In genomic region chr6:43076093-43076927, GRCh38 we compare ENCODE assay signal across 7 cellular contexts. TPM values are rescaled to one million over a fixed set of nuclear protein-coding genes. Genes with fewer than 3 reads are reported as not detected.
A peak's percentile ranks its signal among the peaks of the same experiment; 100 is the strongest.
DNase-seq lines count a peak whose midpoint lies in the region; ATAC-seq, FAIRE-seq and TF ChIP-seq lines count a peak whose summit lies in the region.

TSS of gene PTK7 (plus strand) at chr6:43076314. CDS start at chr6:43076489, 175 bp downstream.

- no peaks in the 10 kb centered on the region for H4K20me1 ChIP-seq in endothelial cell of umbilical vein (replicated peaks; ENCODE audit: control insufficient read depth, extremely low read depth, insufficient read depth, low read length)

- H3K9me3 Mint-ChIP-seq in type B pancreatic cell, result no peaks in the 10 kb centered on the region

- H3K4me1 ChIP-seq in endothelial cell of umbilical vein (ENCODE audit: control insufficient read depth, extremely low read depth, insufficient read depth, low read length), result peaks cover 7% of the 10 kb centered on the region

- peaks cover 0 to 7% of the 10 kb centered on the region in 2 experiments for H3K36me3 ChIP-seq in endothelial cell of umbilical vein (ENCODE audit: control insufficient read depth in 2 of 2, extremely low read depth in 1 of 2, insufficient read depth in 2 of 2, low read length in 2 of 2)

- peak within 1 kb of the TSS; percentile 69 for H3K4me2 ChIP-seq in endothelial cell of umbilical vein (ENCODE audit: insufficient read depth, low read length)

- H2AFZ ChIP-seq in endothelial cell of umbilical vein (ENCODE audit: low read depth, low read length), result peak within 1 kb of the TSS; percentile 91

- POLR2A ChIA-PET in endothelial cell of umbilical vein (lab: Charles Lee), result interaction anchor here (0.5 to 1.5 kb wide), 2 partner anchors 17 to 122 kb away, joined by 3 to 4 read pairs; partner anchors contain the start of genes KLC4 and MRPL2

- H3K4me3 ChIP-seq in endothelial cell of umbilical vein (replicated peaks in 1 of 3; ENCODE audit: insufficient read depth in 1 of 3, low read depth in 1 of 3, low read length in 3 of 3), result peak within 1 kb of the TSS; percentile 57 to 88 (median 74)

- dilution Hi-C loops in endothelial cell of umbilical vein (cut with MboI; ENCODE audit: extremely low pct_ligation_motif_present, low sequenced_read_pairs), result no loop called here

- peak within 1 kb of the TSS; percentile 81 for H3K27ac ChIP-seq in VCaP
- peak within 1 kb of the TSS; percentile 2 for H3K27ac ChIP-seq in endothelial cell of umbilical vein (ENCODE audit: insufficient read depth, low read depth, low read length)

- CTCF ChIA-PET in endothelial cell of umbilical vein (lab: Charles Lee), result interaction anchor here (0.7 to 4.4 kb wide), 5 partner anchors 21 to 67 kb away, joined by 3 to 22 read pairs (median 3); no protein-coding TSS in a partner anchor

- intact Hi-C loops in endothelial cell of umbilical vein (cut with micrococcal nuclease), result no loop called here

- TF ChIP-seq CTCF in VCaP (conservative IDR thresholded peaks at IDR 0.05) (no peak), endothelial cell of umbilical vein (IDR thresholded peaks at IDR 0.05; ENCODE audit: extremely low read depth in 1 of 2, insufficient read depth in 1 of 2, low read depth in 1 of 2, low read length in 2 of 2) (no peak), type B pancreatic cell (conservative IDR thresholded peaks at IDR 0.05) (no peak)

- DNase-seq in ELR (ENCODE audit: low read depth) (peak; percentile 61), NCI-H1092 treated with DMSO at 0.1 percent for 48 hours (lab: John Stamatoyannopoulos, UW) (peak; percentile 86), endothelial cell of umbilical vein (ENCODE audit: low read depth, low spot score) (peak; percentile 40), mucosa of gallbladder (ENCODE audit: low spot score) (peak; percentile 27), type B pancreatic cell (ENCODE audit: extremely low spot score, unreplicated experiment) (peak; percentile 89)

- no peaks in the 10 kb centered on the region for H3K9me3 ChIP-seq in endothelial cell of umbilical vein (replicated peaks; ENCODE audit: control insufficient read depth, insufficient read depth, low read length)

- H3K36me3 Mint-ChIP-seq in type B pancreatic cell, result peaks cover 18% of the 10 kb centered on the region

- no peaks in the 10 kb centered on the region for H3K79me2 ChIP-seq in endothelial cell of umbilical vein (ENCODE audit: control insufficient read depth, insufficient read depth, low read length)

- BruUV-seq in endothelial cell of umbilical vein (replicated peaks; lab: Mats Ljungman, UMichigan), result no TSS peak

- H3K4me3 Mint-ChIP-seq in type B pancreatic cell, result peak within 1 kb of the TSS; percentile 90

- no peaks in the 10 kb centered on the region for H3K9me1 ChIP-seq in endothelial cell of umbilical vein (replicated peaks; ENCODE audit: control insufficient read depth, extremely low read depth, insufficient read depth, low read length)

- ATAC-seq in GM19395 (IDR thresholded peaks at IDR 0.05; ENCODE audit: unreplicated experiment), result no peak

- no peak for TF ChIP-seq POLR2A in endothelial cell of umbilical vein (IDR thresholded peaks at IDR 0.05; ENCODE audit: low read depth, low read length)

- H3K9ac ChIP-seq in endothelial cell of umbilical vein (replicated peaks; ENCODE audit: extremely low read depth, insufficient read depth, low read length), result peak within 1 kb of the TSS; percentile 81

- H3K4me1 Mint-ChIP-seq in type B pancreatic cell (ENCODE audit: unreplicated experiment), result peaks cover 15% of the 10 kb centered on the region

- peaks cover 0 to 6% of the 10 kb centered on the region in 2 experiments for H3K27me3 ChIP-seq in endothelial cell of umbilical vein (ENCODE audit: control insufficient read depth in 2 of 2, insufficient read depth in 2 of 2, low read length in 2 of 2)

- peak; percentile 15 for FAIRE-seq in endothelial cell of umbilical vein (lab: Jason Lieb, UNC)

- no peaks in the 10 kb centered on the region for H3K27me3 Mint-ChIP-seq in type B pancreatic cell

- peak within 1 kb of the TSS; percentile 61 for H3K27ac Mint-ChIP-seq in type B pancreatic cell

TF ChIP-seq in endothelial cell of umbilical vein, 7 proteins besides CTCF, POLR2A, EP300 and RAD21:
- TF ChIP-seq GATA2 (IDR thresholded peaks at IDR 0.05; ENCODE audit: insufficient read depth, insufficient read length, low read depth, low read length), result no peak
- TF ChIP-seq FOS (IDR thresholded peaks at IDR 0.05; ENCODE audit: borderline replicate concordance, insufficient read depth, low read length), result no peak
- TF ChIP-seq EZH2 (IDR thresholded peaks at IDR 0.05; ENCODE audit: borderline replicate concordance, low read depth, low read length, severe bottlenecking), result no peak
- no peak for TF ChIP-seq JUN (IDR thresholded peaks at IDR 0.05; ENCODE audit: borderline replicate concordance, insufficient read depth, insufficient read length, low read depth)
- TF ChIP-seq, protein P1, sequence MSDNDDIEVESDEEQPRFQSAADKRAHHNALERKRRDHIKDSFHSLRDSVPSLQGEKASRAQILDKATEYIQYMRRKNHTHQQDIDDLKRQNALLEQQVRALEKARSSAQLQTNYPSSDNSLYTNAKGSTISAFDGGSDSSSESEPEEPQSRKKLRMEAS (IDR thresholded peaks at IDR 0.05; ENCODE audit: insufficient read depth, insufficient read length), result no peak
- TF ChIP-seq MYC (IDR thresholded peaks at IDR 0.05; ENCODE audit: low read depth, low read length), result no peak
- TF ChIP-seq POLR2AphosphoS5 (IDR thresholded peaks at IDR 0.05; ENCODE audit: insufficient read depth, low read depth, low read length), result no peak

RNA-seq across cellular contexts. Expression of gene PTK7, which starts in this region (rescaled TPM):
- total RNA-seq in endothelial cell of umbilical vein, result 65.3 and 65.6 TPM in 2 replicates
- polyA plus RNA-seq in endothelial cell of umbilical vein, result 41.9 and 44.6 TPM in 2 replicates
- 32.6 and 39.7 TPM in 2 replicates for polyA plus RNA-seq in endothelial cell of umbilical vein (2011; cell fraction: cytosol; rRNA removed)
- polyA plus RNA-seq in endothelial cell of umbilical vein (2011; cell fraction: nucleus; rRNA removed), result 74.4 and 87.1 TPM in 2 replicates
- 37.1 and 52.6 TPM in 2 replicates for polyA plus RNA-seq in endothelial cell of umbilical vein (2012)
- 63.3 and 69.4 TPM in 2 replicates for polyA minus RNA-seq in endothelial cell of umbilical vein
- not detected for polyA minus RNA-seq in endothelial cell of umbilical vein (2011; cell fraction: cytosol; rRNA and poly(A)+ RNA removed)
- 28.8 and 32.0 TPM in 2 replicates for polyA minus RNA-seq in endothelial cell of umbilical vein (2011; cell fraction: nucleus; rRNA and poly(A)+ RNA removed)
- 30.0 TPM for total RNA-seq in mucosa of gallbladder
- 115 and 155 TPM in 2 replicates for total RNA-seq in type B pancreatic cell (ENCODE audit: low replicate concordance)

Comparison
In these comparisons a context has a peak if more than half of its experiments do, and no peak if none do; other contexts are left out.
1. DNase-seq: peak in every context shown above with its lines; median percentile 89 in type B pancreatic cell; 86 in NCI-H1092 treated with DMSO at 0.1 percent for 48 hours; 61 in ELR; 40 in endothelial cell of umbilical vein; 27 in mucosa of gallbladder.